ENCODE assay signal across 1 cellular context in the genomic region with DNA sequence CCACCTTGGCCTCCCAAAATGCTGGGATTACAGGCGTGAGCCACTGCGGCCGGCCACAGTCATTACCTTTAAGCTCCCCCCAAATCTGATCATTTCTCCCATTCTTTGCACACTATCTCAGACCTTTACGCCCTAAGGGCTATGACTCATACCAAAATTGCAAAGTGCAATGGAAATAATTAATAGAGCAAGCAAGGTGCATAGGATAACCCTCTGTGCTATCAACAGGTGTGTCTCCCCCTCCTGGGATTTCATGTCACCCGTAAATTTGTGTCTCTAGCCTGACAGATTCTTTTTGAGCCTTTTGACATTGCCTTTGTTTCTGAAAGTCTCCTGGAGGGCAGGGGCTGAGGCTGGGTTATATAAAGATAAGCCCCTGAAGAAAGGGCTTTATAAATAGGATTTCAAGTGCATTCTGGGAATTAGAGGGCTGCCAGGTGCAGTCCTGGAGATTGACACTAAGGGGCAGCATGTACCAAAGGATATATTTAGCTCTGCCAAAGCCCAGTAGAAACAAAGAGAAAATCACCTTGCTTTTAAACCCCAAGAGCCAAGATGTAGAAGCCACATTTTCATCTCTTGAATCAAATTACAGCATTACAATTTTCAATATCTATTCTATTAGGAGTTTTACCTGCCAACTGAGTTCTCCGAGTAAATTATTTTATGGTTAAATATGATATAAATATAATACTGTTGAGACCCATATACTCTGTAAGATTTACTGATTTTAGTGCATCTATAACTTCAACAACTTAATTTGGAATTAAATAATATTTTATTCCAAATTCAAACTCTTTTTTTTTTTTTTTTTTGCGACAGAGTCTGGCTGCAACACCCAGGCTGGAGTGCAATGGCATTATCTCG.
TF ChIP-seq lines count a peak whose summit lies in the region.

No MANE protein-coding gene starts in this region.

TF ChIP-seq in H1, 55 proteins besides CTCF, POLR2A, EP300 and RAD21:
- TF ChIP-seq ASH2L (IDR thresholded peaks at IDR 0.05; ENCODE audit: low read length) = no peak
- TF ChIP-seq MAX (IDR thresholded peaks at IDR 0.05) = no peak
- no peak for TF ChIP-seq BRCA1 (IDR thresholded peaks at IDR 0.05; ENCODE audit: low read depth, low read length)
- no peak for TF ChIP-seq SRF (IDR thresholded peaks at IDR 0.05; ENCODE audit: low read depth, low read length)
- TF ChIP-seq MAFK (IDR thresholded peaks at IDR 0.05; ENCODE audit: low read depth, low read length) = no peak
- TF ChIP-seq TEAD4 (IDR thresholded peaks at IDR 0.05; ENCODE audit: low read depth, low read length) = no peak
- no peak for TF ChIP-seq PHF8 (conservative IDR thresholded peaks at IDR 0.05; ENCODE audit: low read depth, low read length)
- TF ChIP-seq SP4 (IDR thresholded peaks at IDR 0.05; ENCODE audit: low read length) = no peak
